Comparison of ENCODE assay signal across 20 cellular contexts in genomic region chr9:14209399-14209990, GRCh38.
A peak's percentile ranks its signal among the peaks of the same experiment; 100 is the strongest.
DNase-seq lines count a peak whose midpoint lies in the region; ATAC-seq, FAIRE-seq and TF ChIP-seq lines count a peak whose summit lies in the region.
"Had no signal": no experiment of that assay in that cellular context is flagged by ENCODE, and none has a peak within 500 bp of the region (broad histone marks: within the 10 kb centered on the region; RNA-seq: fewer than 3 reads in every experiment).

No MANE protein-coding gene starts in this region.

- intact Hi-C loops in K562 (cut with micrococcal nuclease), result no loop called here

- no peak for TF ChIP-seq EP300 in K562 (IDR thresholded peaks at IDR 0.05; ENCODE audit: low read length)

- H3K27ac ChIP-seq in K562 (ENCODE audit: extremely low read depth, low read depth, low read length) (no peak overlapping the region), subcutaneous abdominal adipose tissue (ENCODE audit: low read depth, low read length) (peak overlapping the region; percentile 67)
- H3K27ac ChIP-seq: Peyer's patch, testis, WERI-Rb-1 had no signal

- no peak overlapping the region for H3K9ac ChIP-seq in K562 (ENCODE audit: insufficient read depth in 1 of 2, low read depth in 2 of 2, low read length in 2 of 2)
- H3K9ac ChIP-seq in subcutaneous abdominal adipose tissue (ENCODE audit: low read length in 5 of 5), result no peak overlapping the region

- H3K4me2 ChIP-seq in K562 (ENCODE audit: insufficient read depth, low read length), result no peak overlapping the region

- H3K9me3 ChIP-seq in K562 (replicated peaks; ENCODE audit: control insufficient read depth, insufficient read depth, low read depth, low read length) (no peaks in the 10 kb centered on the region), subcutaneous abdominal adipose tissue (ENCODE audit: control insufficient read depth in 5 of 5, low read length in 5 of 5) (no peaks in the 10 kb centered on the region)
- H3K9me3 ChIP-seq: Peyer's patch, testis had no signal

- 9% methylated on average over 4 of the region's 4 CpGs for WGBS in K562 (ENCODE audit: insufficient coverage, low coverage, missing lambda C conversion rate)

- TF ChIP-seq RAD21 in K562 (CRISPR knock-in tag; conservative IDR thresholded peaks at IDR 0.05 in 1 of 2, IDR thresholded peaks at IDR 0.05 in 1 of 2), result no peak

- BruUV-seq in K562 (replicated peaks; lab: Mats Ljungman, UMichigan), result no TSS peak

- in situ Hi-C loops in K562 (cut with MboI), result no loop called here

- H4K20me1 ChIP-seq in K562 (replicated peaks; ENCODE audit: control insufficient read depth, insufficient read depth, low read length), result no peaks in the 10 kb centered on the region

- peak; percentile 2 for DNase-seq in activated CD4-positive, alpha-beta T cell treated with anti-CD3 and anti-CD28 coated beads for 48 hours
- DNase-seq in activated CD4-positive, alpha-beta T cell treated with anti-CD3 and anti-CD28 coated beads for 4 hours, result no peak
- DNase-seq in NCI-H446 treated with DMSO at 0.1 percent for 48 hours (lab: John Stamatoyannopoulos, UW), result peak; percentile 70
- peak in 1 of 4 experiments; percentile 11 for DNase-seq in K562 (ENCODE audit: extremely low read depth in 1 of 4, low spot score in 3 of 4)
- no peak for DNase-seq in COLO668 (lab: John Stamatoyannopoulos, UW; ENCODE audit: unreplicated experiment)
- DNase-seq: activated CD8-positive, alpha-beta memory T cell treated with anti-CD3 and anti-CD28 coated beads for 24 hours; activated naive CD8-positive, alpha-beta T cell treated with anti-CD3 and anti-CD28 coated beads, Interleukin-2, amount 50 U/mL, for 24 hours; endodermal cell; foreskin melanocyte; left colon; MV-4-11; Peyer's patch; stimulated activated CD4-positive, alpha-beta T cell treated with anti-CD3 and anti-CD28 coated beads, Interleukin-2, amount 100 ng/mL, for 48 hours; testis; WERI-Rb-1 had no signal

- no peak for TF ChIP-seq POLR2A in K562 (conservative IDR thresholded peaks at IDR 0.05)

- CTCF ChIA-PET in K562 (lab: Yijun Ruan, JAX; ENCODE audit: low intra/inter-chr PET ratio), result no interaction called here

- H3K79me2 ChIP-seq in K562 (ENCODE audit: control insufficient read depth, insufficient read depth, low read length), result no peaks in the 10 kb centered on the region

- ATAC-seq in K562 (no peak), GM21367 (IDR thresholded peaks at IDR 0.05; ENCODE audit: unreplicated experiment) (no peak), HG03280 (IDR thresholded peaks at IDR 0.05; ENCODE audit: unreplicated experiment) (no peak)
- ATAC-seq: activated naive CD8-positive, alpha-beta T cell treated with anti-CD3 and anti-CD28 coated beads, Interleukin-2, amount 50 U/mL, for 24 hours; left colon; sciatic nerve had no signal

- POLR2A ChIA-PET in K562 (lab: Yijun Ruan, JAX), result no interaction called here

- no peaks in the 10 kb centered on the region for H3K36me3 ChIP-seq in K562 (ENCODE audit: control insufficient read depth, insufficient read depth, low read length)
- no peaks in the 10 kb centered on the region for H3K36me3 ChIP-seq in subcutaneous abdominal adipose tissue (ENCODE audit: control insufficient read depth in 5 of 5, insufficient read depth in 5 of 5, low read length in 5 of 5)
- H3K36me3 ChIP-seq: Peyer's patch, WERI-Rb-1 had no signal

- H3K4me3 ChIP-seq in K562 (no peak overlapping the region), subcutaneous abdominal adipose tissue (ENCODE audit: low read depth in 1 of 5, low read length in 5 of 5) (no peak overlapping the region)
- H3K4me3 ChIP-seq: Peyer's patch, testis had no signal

- no peaks in the 10 kb centered on the region for H3K4me1 ChIP-seq in K562 (replicated peaks in 1 of 2; ENCODE audit: control insufficient read depth in 2 of 2, insufficient read depth in 2 of 2, low read length in 2 of 2)
- H3K4me1 ChIP-seq in subcutaneous abdominal adipose tissue (ENCODE audit: control insufficient read depth in 5 of 5, insufficient read depth in 5 of 5, low read length in 5 of 5), result peaks cover 4 to 19% (median 17%) of the 10 kb centered on the region in 5 donors
- H3K4me1 ChIP-seq: testis had no signal

- no peak overlapping the region for H2AFZ ChIP-seq in K562 (ENCODE audit: low read depth, low read length)

- H3K27me3 ChIP-seq in K562 (ENCODE audit: control insufficient read depth in 2 of 2, insufficient read depth in 2 of 2, low read length in 2 of 2), result peaks cover 0 to 8% of the 10 kb centered on the region in 2 experiments; a peak in 1 of 5 replicates
- no peaks in the 10 kb centered on the region for H3K27me3 ChIP-seq in subcutaneous abdominal adipose tissue (ENCODE audit: control insufficient read depth in 5 of 5, insufficient read depth in 4 of 5, low read length in 5 of 5)
- H3K27me3 ChIP-seq: Peyer's patch, testis had no signal

- TF ChIP-seq CTCF in K562 (IDR thresholded peaks at IDR 0.05 in 2 of 3, conservative IDR thresholded peaks at IDR 0.05 in 1 of 3; ENCODE audit: insufficient read depth in 2 of 3, low read depth in 1 of 3, low read length in 3 of 3), result no peak

- no peaks in the 10 kb centered on the region for H3K9me1 ChIP-seq in K562 (ENCODE audit: control insufficient read depth, insufficient read depth, low read length)

- no peak for FAIRE-seq in K562 (lab: Jason Lieb, UNC)
- FAIRE-seq: GM19239 had no signal

TF ChIP-seq in K562, 482 proteins besides CTCF, POLR2A, EP300 and RAD21:
- peak; percentile 47; the same call in 1 of the 2 replicates for TF ChIP-seq NFIX (CRISPR knock-in tag; IDR thresholded peaks at IDR 0.05; ENCODE audit: low read depth)
- TF ChIP-seq NFIC (IDR thresholded peaks at IDR 0.05), result peak; percentile 84
- no peak for TF ChIP-seq SMARCC2 (IDR thresholded peaks at IDR 0.05; ENCODE audit: low read depth)

Comparison
In these comparisons a context has a peak if more than half of its experiments do, and no peak if none do; other contexts are left out.
1. DNase-seq: peak in activated CD4-positive, alpha-beta T cell treated with anti-CD3 and anti-CD28 coated beads for 48 hours (single experiment) and NCI-H446 treated with DMSO at 0.1 percent for 48 hours (single experiment); none in activated CD4-positive, alpha-beta T cell treated with anti-CD3 and anti-CD28 coated beads for 4 hours (0 of 2) and COLO668 (single experiment).